ENCODE assay signal across 19 cellular contexts in the genomic region with DNA sequence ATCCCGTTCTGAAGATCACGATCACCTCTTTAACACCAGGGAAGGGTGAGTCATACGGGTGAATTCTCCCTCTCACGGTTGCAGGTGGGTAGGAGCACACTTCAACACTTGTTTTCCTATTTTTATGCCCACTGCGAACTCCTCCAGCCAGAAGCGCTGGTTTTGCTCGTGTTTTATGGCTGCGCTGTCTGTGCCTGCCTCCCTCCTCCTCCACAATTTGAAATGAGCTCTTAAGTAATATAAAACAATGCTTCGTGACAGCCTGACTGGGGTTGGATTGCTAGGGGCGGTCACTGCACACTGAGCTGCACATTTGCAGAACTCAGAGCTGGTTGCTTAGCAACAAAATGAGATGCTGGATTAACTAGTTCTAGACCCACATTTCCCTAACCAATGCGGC. TPM values are rescaled to one million over a fixed set of nuclear protein-coding genes. Genes with fewer than 3 reads are reported as not detected.
DNase-seq lines count a peak whose midpoint lies in the region; ATAC-seq and TF ChIP-seq lines count a peak whose summit lies in the region.
"Had no signal": no experiment of that assay in that cellular context is flagged by ENCODE, and none has a peak within 500 bp of the region (broad histone marks: within the 10 kb centered on the region; RNA-seq: fewer than 3 reads in every experiment).

No MANE protein-coding gene starts in this region.

- no peak for TF ChIP-seq CTCF in nephron (IDR thresholded peaks at IDR 0.05; ENCODE audit: unreplicated experiment in 3 of 3)

- peak; percentile 67 for DNase-seq in Ammon's horn (ENCODE audit: low spot score)
- peak; percentile 11 to 72 for DNase-seq in NCI-H187 (lab: John Stamatoyannopoulos, UW)
- DNase-seq in SK-N-DZ (ENCODE audit: low spot score) = peak; percentile 24
- no peak for DNase-seq in stimulated activated CD4-positive, alpha-beta T cell treated with anti-CD3 and anti-CD28 coated beads, Interleukin-1b, Interleukin-23, amount 100 ng/mL, for 48 hours
- no peak for DNase-seq in NK-92 treated with Interleukin-12 subunit alpha and Interleukin-12 subunit beta, amount 100 ng/mL, for 24 hours (lab: John Stamatoyannopoulos, UW)
- DNase-seq: activated CD4-positive, alpha-beta T cell treated with anti-CD3 and anti-CD28 coated beads for 1 hour; activated naive CD8-positive, alpha-beta T cell treated with anti-CD3 and anti-CD28 coated beads for 36 hours; foreskin fibroblast; HFFc6; KBM-7; kidney; mesenchymal stem cell; naive thymus-derived CD8-positive, alpha-beta T cell; NCI-H1048 had no signal

- no peaks in the 10 kb centered on the region for H3K9me3 Mint-ChIP-seq in nephron
- H3K9me3 Mint-ChIP-seq: activated naive CD8-positive, alpha-beta T cell treated with anti-CD3 and anti-CD28 coated beads for 36 hours; activated T-helper 17 cell treated with anti-CD3 and anti-CD28 coated beads, Interleukin-2, amount 50 U/mL, for 72 hours; dendritic cell treated with granulocyte-macrophage colony-stimulating factor and Interleukin-4, amounts not matched to agents 40 ng/mL and 50 ng/mL, for 4 days; HFFc6; naive thymus-derived CD8-positive, alpha-beta T cell had no signal

- H3K27me3 Mint-ChIP-seq in nephron (ENCODE audit: low read depth) = peaks cover 5% of the 10 kb centered on the region
- H3K27me3 Mint-ChIP-seq: activated T-helper 17 cell treated with anti-CD3 and anti-CD28 coated beads, Interleukin-2, amount 50 U/mL, for 72 hours had no signal

- ATAC-seq in GM21367 (IDR thresholded peaks at IDR 0.05; ENCODE audit: unreplicated experiment) (no peak), HG02970 (IDR thresholded peaks at IDR 0.05; ENCODE audit: low FRiP score, unreplicated experiment) (no peak)
- ATAC-seq: activated T-helper 17 cell treated with anti-CD3 and anti-CD28 coated beads, Interleukin-2, amount 50 U/mL, for 72 hours; naive thymus-derived CD8-positive, alpha-beta T cell had no signal

- peaks cover under 1% of the 10 kb centered on the region for H3K36me3 Mint-ChIP-seq in nephron (ENCODE audit: low read depth)
- H3K36me3 Mint-ChIP-seq: activated naive CD8-positive, alpha-beta T cell treated with anti-CD3 and anti-CD28 coated beads for 36 hours had no signal

- H3K27ac Mint-ChIP-seq in nephron = peak overlapping the region in 2 of 3 experiments; percentile 57 to 61
- H3K27ac Mint-ChIP-seq: activated naive CD8-positive, alpha-beta T cell treated with anti-CD3 and anti-CD28 coated beads for 36 hours; activated T-helper 17 cell treated with anti-CD3 and anti-CD28 coated beads, Interleukin-2, amount 50 U/mL, for 72 hours; dendritic cell treated with granulocyte-macrophage colony-stimulating factor and Interleukin-4, amounts not matched to agents 40 ng/mL and 50 ng/mL, for 4 days; HFFc6 had no signal

- no peak overlapping the region for H3K4me3 Mint-ChIP-seq in nephron
- H3K4me3 Mint-ChIP-seq: activated naive CD8-positive, alpha-beta T cell treated with anti-CD3 and anti-CD28 coated beads for 36 hours; activated T-helper 17 cell treated with anti-CD3 and anti-CD28 coated beads, Interleukin-2, amount 50 U/mL, for 72 hours; dendritic cell treated with granulocyte-macrophage colony-stimulating factor and Interleukin-4, amounts not matched to agents 40 ng/mL and 50 ng/mL, for 4 days; HFFc6; naive thymus-derived CD8-positive, alpha-beta T cell had no signal

- H3K4me1 Mint-ChIP-seq in nephron = peaks cover 15% of the 10 kb centered on the region
- H3K4me1 Mint-ChIP-seq: activated T-helper 17 cell treated with anti-CD3 and anti-CD28 coated beads, Interleukin-2, amount 50 U/mL, for 72 hours; naive thymus-derived CD8-positive, alpha-beta T cell had no signal

RNA-seq across cellular contexts. Expression of gene CCDC70, which starts 12.9 kb away (rescaled TPM):
- polyA plus RNA-seq in SK-N-DZ (2014; cell fraction: cytosol; rRNA removed) = not detected in 2 replicates
- polyA plus RNA-seq in SK-N-DZ (2014; cell fraction: nucleus; rRNA removed) = not detected in 2 replicates
- polyA plus RNA-seq: naive thymus-derived CD8-positive, alpha-beta T cell had no signal

RNA-seq across cellular contexts. Expression of gene TMEM272, which starts 29.7 kb away (rescaled TPM):
- 0.02 and 2.5 TPM in 2 replicates for polyA plus RNA-seq in SK-N-DZ (2014; cell fraction: cytosol; rRNA removed)
- 0.42 and 0.46 TPM in 2 replicates for polyA plus RNA-seq in SK-N-DZ (2014; cell fraction: nucleus; rRNA removed)

Comparison
In these comparisons a context has a peak if more than half of its experiments do, and no peak if none do; other contexts are left out.
1. DNase-seq: peak in Ammon's horn (single experiment), NCI-H187 (2 of 2) and SK-N-DZ (single experiment); none in stimulated activated CD4-positive, alpha-beta T cell treated with anti-CD3 and anti-CD28 coated beads, Interleukin-1b, Interleukin-23, amount 100 ng/mL, for 48 hours (single experiment) and NK-92 treated with Interleukin-12 subunit alpha and Interleukin-12 subunit beta, amount 100 ng/mL, for 24 hours (single experiment).